In genomic region chr14:43914041-43914693, GRCh38 we compare ENCODE assay signal across 16 cellular contexts.
"Had no signal": no experiment of that assay in that cellular context is flagged by ENCODE, and none has a peak within 500 bp of the region (broad histone marks: within the 10 kb centered on the region; RNA-seq: fewer than 3 reads in every experiment).

No MANE protein-coding gene starts in this region.

- DNase-seq: activated B cell treated with CpG ODN at 0.5 μM for 24 hours; activated CD8-positive, alpha-beta memory T cell treated with anti-CD3 and anti-CD28 coated beads, Interleukin-2, amount 10 ng/mL, durations not matched to agents 7 days and 5 days; activated CD8-positive, alpha-beta T cell treated with anti-CD3 and anti-CD28 coated beads, Interleukin-2, amount 10 ng/mL, durations not matched to agents 7 days and 5 days; activated naive CD8-positive, alpha-beta T cell treated with anti-CD3 and anti-CD28 coated beads, Interleukin-2, amount 50 U/mL, for 24 hours; activated T-cell treated with anti-CD3 and anti-CD28 coated beads, Interleukin-2, amount 50 U/mL, for 48 hours; amygdala; foreskin melanocyte; islet precursor cell; natural killer cell; posterior cingulate gyrus; stimulated activated CD4-positive, alpha-beta T cell treated with anti-CD3 and anti-CD28 coated beads, Interleukin-4, amount 100 ng/mL, for 24 hours; T-helper 1 cell; uterus had no signal

- H3K4me3 ChIP-seq: esophagus muscularis mucosa, thoracic aorta, uterus had no signal

- H3K4me1 ChIP-seq: esophagus muscularis mucosa, uterus had no signal

- ATAC-seq: activated CD8-positive, alpha-beta memory T cell treated with anti-CD3 and anti-CD28 coated beads, Interleukin-2, amount 10 ng/mL, durations not matched to agents 7 days and 5 days; activated CD8-positive, alpha-beta T cell treated with anti-CD3 and anti-CD28 coated beads, Interleukin-2, amount 10 ng/mL, durations not matched to agents 7 days and 5 days; activated naive CD8-positive, alpha-beta T cell treated with anti-CD3 and anti-CD28 coated beads, Interleukin-2, amount 50 U/mL, for 24 hours; natural killer cell; stimulated activated effector memory CD8-positive, alpha-beta T cell treated with anti-CD3 and anti-CD28 coated beads, Interleukin-12 subunit alpha, Interleukin-12 subunit beta, amount 100 ng/mL, for 72 hours had no signal

- H3K27ac ChIP-seq: esophagus muscularis mucosa, thoracic aorta, uterus had no signal

- H3K27me3 ChIP-seq: esophagus muscularis mucosa, uterus had no signal

- H3K9me3 ChIP-seq: esophagus muscularis mucosa, thoracic aorta, uterus had no signal

- H3K36me3 ChIP-seq: esophagus muscularis mucosa, thoracic aorta, uterus had no signal
